ENCODE assay signal across 8 cellular contexts in the genomic region with DNA sequence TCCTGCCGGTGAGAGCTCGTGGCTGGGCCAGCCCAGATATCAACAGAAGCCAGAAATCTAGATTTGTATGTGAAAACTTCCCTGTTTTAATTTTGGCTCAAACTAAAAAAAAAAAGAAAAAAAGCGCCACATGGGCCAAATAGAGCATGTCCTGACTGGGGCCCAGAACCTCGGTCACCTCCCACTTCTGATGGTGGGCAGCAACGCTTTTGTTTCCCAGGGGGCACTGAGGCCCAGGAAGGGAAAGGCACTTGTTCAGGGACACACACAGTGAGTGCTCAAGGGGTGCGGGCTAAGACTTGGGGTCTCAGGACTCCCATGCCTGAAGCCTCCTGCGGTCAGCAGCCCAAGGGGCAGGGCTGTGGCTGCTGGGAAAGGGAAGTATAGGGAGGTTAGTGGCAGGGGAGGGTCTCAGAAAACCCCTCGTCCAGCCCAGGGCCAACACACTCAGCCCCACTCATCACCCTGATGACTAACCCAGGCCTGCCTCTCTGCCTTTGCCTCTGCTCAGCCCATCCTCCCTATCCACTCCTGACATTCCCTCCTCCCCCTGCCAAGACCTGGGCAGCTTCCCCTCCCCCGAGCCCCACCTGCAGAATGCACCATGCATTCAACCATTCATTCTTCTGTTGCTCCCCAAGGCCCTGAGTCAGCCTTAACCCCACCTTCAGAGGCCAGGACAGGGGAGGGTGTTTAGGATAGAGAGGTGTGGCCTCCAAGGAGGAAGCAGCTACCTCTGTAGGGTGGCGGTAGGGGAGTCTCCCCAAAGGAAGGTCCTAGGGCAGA. TPM values are rescaled to one million over a fixed set of nuclear protein-coding genes. Genes with fewer than 3 reads are reported as not detected.
A peak's percentile ranks its signal among the peaks of the same experiment; 100 is the strongest.
DNase-seq lines count a peak whose midpoint lies in the region; ATAC-seq and TF ChIP-seq lines count a peak whose summit lies in the region.

No MANE protein-coding gene starts in this region.

- H3K4me2 ChIP-seq in PC-3 (ENCODE audit: low read length) (no peak overlapping the region), neuronal stem cell (ENCODE audit: insufficient read depth, low read length, poor library complexity, severe bottlenecking) (peak overlapping the region; percentile 47)

- POLR2A ChIA-PET in PC-3 (lab: Charles Lee; ENCODE audit: unreplicated experiment) = no interaction called here

- DNase-seq in PC-3 (peak; percentile 6), neuronal stem cell (ENCODE audit: low spot score) (no peak), esophagus muscularis mucosa (ENCODE audit: extremely low spot score) (no peak), SJCRH30 (no peak)
- peak; percentile 30 for DNase-seq in activated naive CD8-positive, alpha-beta T cell treated with anti-CD3 and anti-CD28 coated beads, Interleukin-2, amount 50 U/mL, for 24 hours

- intact Hi-C loops in PC-3 (cut with micrococcal nuclease) = no loop called here
- intact Hi-C loops in esophagus muscularis mucosa (cut with DNase I) = no loop called here

- H2BK12ac ChIP-seq in neuronal stem cell (ENCODE audit: low read length) = no peak overlapping the region

- TF ChIP-seq POLR2A in esophagus muscularis mucosa (IDR thresholded peaks at IDR 0.05; ENCODE audit: low read depth) = no peak

- H2BK120ac ChIP-seq in neuronal stem cell (ENCODE audit: low read depth, low read length) = no peak overlapping the region

- no peak for TF ChIP-seq EP300 in esophagus muscularis mucosa (IDR thresholded peaks at IDR 0.05)

- no peak overlapping the region for H3K9ac ChIP-seq in PC-3 (ENCODE audit: low read length)
- peak overlapping the region; percentile 5 for H3K9ac ChIP-seq in neuronal stem cell (ENCODE audit: low read depth, low read length, poor library complexity)

- peak overlapping the region; percentile 5 for H2BK15ac ChIP-seq in neuronal stem cell (ENCODE audit: low read length)

- no peaks in the 10 kb centered on the region for H3K9me3 Mint-ChIP-seq in activated naive CD8-positive, alpha-beta T cell treated with anti-CD3 and anti-CD28 coated beads, Interleukin-2, amount 50 U/mL, for 24 hours

- H3K27me3 Mint-ChIP-seq in activated naive CD8-positive, alpha-beta T cell treated with anti-CD3 and anti-CD28 coated beads, Interleukin-2, amount 50 U/mL, for 24 hours = peaks cover 2% of the 10 kb centered on the region

- H4K8ac ChIP-seq in neuronal stem cell (ENCODE audit: low read depth, low read length) = no peak overlapping the region

- peaks cover 56% of the 10 kb centered on the region for H3K4me1 Mint-ChIP-seq in activated naive CD8-positive, alpha-beta T cell treated with anti-CD3 and anti-CD28 coated beads, Interleukin-2, amount 50 U/mL, for 24 hours

- no peak overlapping the region for H2BK5ac ChIP-seq in neuronal stem cell (ENCODE audit: low read length)

- H3K79me2 ChIP-seq in PC-3 (ENCODE audit: low read length) = no peaks in the 10 kb centered on the region

- BruUV-seq in PC-3 (replicated peaks; lab: Mats Ljungman, UMichigan) = no TSS peak

- CTCF ChIA-PET in PC-3 (lab: Charles Lee) = no interaction called here

- no peaks in the 10 kb centered on the region for H3K9me2 ChIP-seq in PC-3 (replicated peaks; ENCODE audit: low read length)

- H3K36me3 Mint-ChIP-seq in activated naive CD8-positive, alpha-beta T cell treated with anti-CD3 and anti-CD28 coated beads, Interleukin-2, amount 50 U/mL, for 24 hours (ENCODE audit: low read depth) = no peaks in the 10 kb centered on the region

- H3K27ac ChIP-seq in PC-3 (ENCODE audit: low read length) (no peak overlapping the region), neuronal stem cell (replicated peaks; ENCODE audit: low read length) (no peak overlapping the region), esophagus muscularis mucosa (replicated peaks in 1 of 4) (no peak overlapping the region), SJCRH30 (no peak overlapping the region)

- no peaks in the 10 kb centered on the region for H3K36me3 ChIP-seq in PC-3 (ENCODE audit: low read depth, low read length)
- H3K36me3 ChIP-seq in neuronal stem cell (replicated peaks in 1 of 2; ENCODE audit: control insufficient read depth in 2 of 2, insufficient read depth in 2 of 2, low read length in 2 of 2) = no peaks in the 10 kb centered on the region
- no peaks in the 10 kb centered on the region for H3K36me3 ChIP-seq in esophagus muscularis mucosa
- no peaks in the 10 kb centered on the region for H3K36me3 ChIP-seq in SJCRH30

- no peak overlapping the region for H2AFZ ChIP-seq in PC-3 (ENCODE audit: low read length)
- peak overlapping the region; percentile 39 for H2AFZ ChIP-seq in neuronal stem cell (ENCODE audit: low read length)

- H3K4ac ChIP-seq in neuronal stem cell (ENCODE audit: low read length) = no peak overlapping the region

- no peaks in the 10 kb centered on the region for H3K4me1 ChIP-seq in PC-3 (ENCODE audit: insufficient read depth, low read length)
- peaks cover 34 to 38% of the 10 kb centered on the region in 2 donors for H3K4me1 ChIP-seq in neuronal stem cell (ENCODE audit: control insufficient read depth in 2 of 2, insufficient read depth in 1 of 2, low read depth in 1 of 2, low read length in 2 of 2)
- H3K4me1 ChIP-seq in esophagus muscularis mucosa = peaks cover 7 to 40% (median 26%) of the 10 kb centered on the region in 4 donors
- H3K4me1 ChIP-seq in SJCRH30 = no peaks in the 10 kb centered on the region

- peak overlapping the region; percentile 88 for H3K18ac ChIP-seq in neuronal stem cell (ENCODE audit: low read length)

- no peak overlapping the region for H3K14ac ChIP-seq in neuronal stem cell (ENCODE audit: low read length)

- TF ChIP-seq CTCF in PC-3 (conservative IDR thresholded peaks at IDR 0.05; ENCODE audit: low read depth, low read length) (no peak), esophagus muscularis mucosa (IDR thresholded peaks at IDR 0.05) (no peak)

- H3K4me3 Mint-ChIP-seq in activated naive CD8-positive, alpha-beta T cell treated with anti-CD3 and anti-CD28 coated beads, Interleukin-2, amount 50 U/mL, for 24 hours = no peak overlapping the region

- H3F3A ChIP-seq in PC-3 (ENCODE audit: low read length, unreplicated experiment) = no peaks in the 10 kb centered on the region

- H3K23ac ChIP-seq in neuronal stem cell (ENCODE audit: low read depth, low read length, poor library complexity) = no peak overlapping the region

- no peaks in the 10 kb centered on the region for H4K20me1 ChIP-seq in PC-3 (ENCODE audit: low read length)

- peak overlapping the region; percentile 4 for H2AK5ac ChIP-seq in neuronal stem cell (ENCODE audit: low read depth, low read length)

- H3K79me1 ChIP-seq in neuronal stem cell (ENCODE audit: low read depth, low read length) = no peaks in the 10 kb centered on the region

- ATAC-seq in GM21717 (IDR thresholded peaks at IDR 0.05; ENCODE audit: unreplicated experiment) (peak; percentile 46), PC-3 (peak; percentile 22; the same call in 1 of the 2 replicates), GM18511 (IDR thresholded peaks at IDR 0.05; ENCODE audit: unreplicated experiment) (no peak), GM18858 (IDR thresholded peaks at IDR 0.05; ENCODE audit: unreplicated experiment) (no peak)
- peak; percentile 81 for ATAC-seq in activated naive CD8-positive, alpha-beta T cell treated with anti-CD3 and anti-CD28 coated beads, Interleukin-2, amount 50 U/mL, for 24 hours

- H3K27ac Mint-ChIP-seq in activated naive CD8-positive, alpha-beta T cell treated with anti-CD3 and anti-CD28 coated beads, Interleukin-2, amount 50 U/mL, for 24 hours = peak overlapping the region; percentile 49

- no CpG with 5 or more reads among the region's 10 CpGs for WGBS in neuronal stem cell (ENCODE audit: extremely low coverage in 2 of 2, insufficient read length in 2 of 2, insufficient replicate concordance in 1 of 2), 2 donors
- WGBS in esophagus muscularis mucosa = 50% methylated on average over 9 of the region's 10 CpGs

- H3K27me3 ChIP-seq in PC-3 (ENCODE audit: low read length) (no peaks in the 10 kb centered on the region), neuronal stem cell (ENCODE audit: control insufficient read depth in 3 of 3, insufficient read depth in 3 of 3, low read depth in 1 of 3, low read length in 3 of 3) (peaks cover 0 to 10% (median 0%) of the 10 kb centered on the region in 3 experiments), esophagus muscularis mucosa (no peaks in the 10 kb centered on the region), SJCRH30 (no peaks in the 10 kb centered on the region)

- no peak overlapping the region for H4K91ac ChIP-seq in neuronal stem cell (ENCODE audit: low read depth, low read length, poor library complexity)

- H3K9me3 ChIP-seq in PC-3 (ENCODE audit: low read length) (no peaks in the 10 kb centered on the region), neuronal stem cell (replicated peaks in 1 of 2; ENCODE audit: control insufficient read depth in 2 of 2, insufficient read depth in 1 of 2, low read depth in 1 of 2, low read length in 2 of 2) (no peaks in the 10 kb centered on the region), esophagus muscularis mucosa (no peaks in the 10 kb centered on the region), SJCRH30 (replicated peaks) (no peaks in the 10 kb centered on the region)

- H3K4me3 ChIP-seq in PC-3 (ENCODE audit: low read length) (no peak overlapping the region), neuronal stem cell (ENCODE audit: low read length in 2 of 2) (no peak overlapping the region), esophagus muscularis mucosa (peak overlapping the region in 1 of 4 donors; percentile 22), SJCRH30 (no peak overlapping the region)

RNA-seq across cellular contexts. Expression of a gene that starts 30.0 kb away (rescaled TPM):
- total RNA-seq in PC-3 (2014; rRNA removed) (36.0 and 37.0 TPM in 2 replicates), esophagus muscularis mucosa (10 to 100 TPM; 24.9 to 48.2 (median 38.4) TPM)
- polyA plus RNA-seq in neuronal stem cell (2013, experiment 1 of 2) = 18.5 TPM
- 19.2 TPM for polyA plus RNA-seq in neuronal stem cell (2013, experiment 2 of 2)
- 34.6 and 36.5 TPM in 2 replicates for total RNA-seq in SJCRH30 (2014; rRNA removed; shearing (Covaris generic))

Comparison
In these comparisons a context has a peak if more than half of its experiments do, and no peak if none do; other contexts are left out.
1. ATAC-seq: peak in GM21717 (single experiment), PC-3 (single experiment) and activated naive CD8-positive, alpha-beta T cell treated with anti-CD3 and anti-CD28 coated beads, Interleukin-2, amount 50 U/mL, for 24 hours (single experiment); none in GM18511 (single experiment) and GM18858 (single experiment).
2. DNase-seq: peak in PC-3 (single experiment) and activated naive CD8-positive, alpha-beta T cell treated with anti-CD3 and anti-CD28 coated beads, Interleukin-2, amount 50 U/mL, for 24 hours (single experiment); none in neuronal stem cell (single experiment), esophagus muscularis mucosa (single experiment) and SJCRH30 (0 of 2).